ENCODE assay signal across 7 cellular contexts in the genomic region with DNA sequence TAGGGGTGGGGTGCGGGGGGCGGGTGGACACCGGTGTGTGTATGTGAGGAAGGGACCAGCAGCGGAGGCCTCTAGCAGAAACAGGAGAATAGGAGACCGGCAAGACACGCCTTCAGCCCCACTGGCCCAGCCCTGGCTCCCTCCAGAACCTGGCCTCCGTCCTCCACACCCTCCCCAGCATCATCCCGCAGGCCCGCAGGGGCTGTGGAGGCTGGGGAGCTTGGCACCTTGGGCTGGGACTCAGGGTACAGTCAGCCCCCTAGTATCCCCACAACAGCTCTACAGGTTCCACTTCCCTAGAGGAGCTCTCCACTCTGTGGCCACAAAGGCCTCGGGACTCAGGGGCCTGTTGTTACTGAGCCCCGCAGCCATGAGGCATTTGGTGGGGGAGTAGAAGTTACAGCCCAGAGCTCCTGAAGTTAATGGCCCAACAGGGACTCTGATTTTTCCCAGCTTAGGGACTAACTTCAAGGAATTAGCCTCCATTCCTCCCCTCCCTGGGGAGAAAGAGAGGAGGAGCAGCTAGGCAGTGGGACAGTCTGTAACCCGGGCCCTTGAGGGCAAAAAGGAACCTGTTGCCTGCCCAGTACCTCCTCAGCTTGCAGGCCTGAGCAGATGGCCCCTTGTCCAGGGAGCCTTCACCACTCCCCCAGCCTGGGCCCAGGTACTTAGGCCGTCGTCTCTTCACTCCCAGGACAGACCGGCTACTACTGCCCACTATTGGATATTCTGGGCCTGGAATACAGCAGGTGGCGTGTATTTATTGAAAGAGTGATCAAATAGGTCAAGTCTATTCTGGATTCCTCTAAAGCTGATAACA. TPM values are rescaled to one million over a fixed set of nuclear protein-coding genes. Genes with fewer than 3 reads are reported as not detected.
DNase-seq lines count a peak whose midpoint lies in the region; ATAC-seq lines count a peak whose summit lies in the region.

No MANE protein-coding gene starts in this region.

- H3K9me3 ChIP-seq in muscle layer of colon (ENCODE audit: low read length) (no peaks in the 10 kb centered on the region), aorta (ENCODE audit: control insufficient read depth, low read length) (no peaks in the 10 kb centered on the region)

- H3K4me1 ChIP-seq in muscle layer of colon (ENCODE audit: insufficient read depth, low read length) (peaks cover 31% of the 10 kb centered on the region), aorta (ENCODE audit: control insufficient read depth in 1 of 2, insufficient read depth in 2 of 2, low read length in 2 of 2) (no peaks in the 10 kb centered on the region)

- WGBS in aorta, 2 donors: 69 to 74% methylated on average over 15 to 16 of the region's 16 CpGs

- intact Hi-C loops in aorta (cut with DNase I): loop anchor here in 1 of 2 donors (10.0 kb wide), 1 partner anchor 56 kb away; no protein-coding TSS in a partner anchor

- DNase-seq in NCI-H2227 (lab: John Stamatoyannopoulos, UW; ENCODE audit: unreplicated experiment) (peak; percentile 49), aorta (peak in 1 of 2 donors; percentile 81), glomerular visceral epithelial cell (ENCODE audit: extremely low spot score) (no peak)

- peak overlapping the region; percentile 80 for H3K9ac ChIP-seq in muscle layer of colon (ENCODE audit: low read length)

- peak; percentile 5 for ATAC-seq in GM18909 (IDR thresholded peaks at IDR 0.05; ENCODE audit: poor library complexity, unreplicated experiment)
- peak; percentile 1 for ATAC-seq in aorta (ENCODE audit: low FRiP score)
- no peak for ATAC-seq in GM18517 (IDR thresholded peaks at IDR 0.05; ENCODE audit: unreplicated experiment)

- peak overlapping the region; percentile 100 for H3K27ac ChIP-seq in cingulate gyrus (ENCODE audit: low read depth, low read length)
- H3K27ac ChIP-seq in muscle layer of colon (ENCODE audit: low read depth, low read length): peak overlapping the region; percentile 95
- H3K27ac ChIP-seq in aorta (ENCODE audit: low read depth in 1 of 2, low read length in 2 of 2): peak overlapping the region; percentile 5 to 13

- no peaks in the 10 kb centered on the region for H3K27me3 ChIP-seq in muscle layer of colon (ENCODE audit: control insufficient read depth in 1 of 2, insufficient read depth in 2 of 2, low read length in 2 of 2)
- no peaks in the 10 kb centered on the region for H3K27me3 ChIP-seq in aorta (ENCODE audit: control insufficient read depth in 1 of 2, insufficient read depth in 2 of 2, low read length in 1 of 2)

- H3K4me3 ChIP-seq in muscle layer of colon (ENCODE audit: low read depth in 1 of 2, low read length in 2 of 2): peak overlapping the region; percentile 36 to 56
- H3K4me3 ChIP-seq in aorta (ENCODE audit: low read length in 2 of 2): peak overlapping the region in 1 of 2 donors; percentile 38

- no peaks in the 10 kb centered on the region for H3K36me3 ChIP-seq in muscle layer of colon (ENCODE audit: insufficient read depth, low read length)
- no peaks in the 10 kb centered on the region for H3K36me3 ChIP-seq in aorta (ENCODE audit: control insufficient read depth in 1 of 2, insufficient read depth in 2 of 2, low read length in 1 of 2)

RNA-seq across cellular contexts. Expression of gene SH2D6, which starts 20.0 kb away (rescaled TPM):
- total RNA-seq in aorta: not detected
- polyA plus RNA-seq in aorta: 1 to 10 TPM in 1 of 2 donors, not detected in 1; 1.5 TPM

RNA-seq across cellular contexts. Expression of gene CAPG, which starts 28.3 kb away (rescaled TPM):
- total RNA-seq in aorta: 10 to 100 TPM; 67.1 to 78.5 TPM
- polyA plus RNA-seq in aorta: 100 to 1,000 TPM in 1 of 2 donors, 10 to 100 TPM in 1; 24.9 to 103 TPM

Comparison
In these comparisons a context has a peak if more than half of its experiments do, and no peak if none do; other contexts are left out.
1. H3K27ac ChIP-seq: peak in every context shown above with its lines; median percentile 100 in cingulate gyrus; 95 in muscle layer of colon; 9 in aorta.